In genomic region chr22:24427500-24428164, GRCh38 we compare ENCODE assay signal across 8 cellular contexts. TPM values are rescaled to one million over a fixed set of nuclear protein-coding genes. Genes with fewer than 3 reads are reported as not detected.
A peak's percentile ranks its signal among the peaks of the same experiment; 100 is the strongest.
DNase-seq lines count a peak whose midpoint lies in the region; ATAC-seq, FAIRE-seq and TF ChIP-seq lines count a peak whose summit lies in the region.

TSS of gene ADORA2A (plus strand) at chr22:24427599. CDS start at chr22:24433405, 5,806 bp downstream.

- peaks cover 4% of the 10 kb centered on the region for H3K36me3 ChIP-seq in GM06990 (ENCODE audit: control insufficient read depth, insufficient read depth, low read length)
- no peaks in the 10 kb centered on the region for H3K36me3 ChIP-seq in SU-DHL-6 (ENCODE audit: low read length)
- H3K36me3 ChIP-seq in small intestine (ENCODE audit: control insufficient read depth in 2 of 2, insufficient read depth in 2 of 2, low read length in 2 of 2): no peaks in the 10 kb centered on the region

- peaks cover 4% of the 10 kb centered on the region for H3K36me3 Mint-ChIP-seq in activated naive CD8-positive, alpha-beta T cell

- peak within 1 kb of the TSS; percentile 95 for H3K4me3 Mint-ChIP-seq in activated naive CD8-positive, alpha-beta T cell

- no peaks in the 10 kb centered on the region for H3K9me3 Mint-ChIP-seq in activated naive CD8-positive, alpha-beta T cell (ENCODE audit: low read depth)

- no peak for FAIRE-seq in small intestine (lab: Jason Lieb, UNC)

- peak within 1 kb of the TSS; percentile 77 for H3K4me3 ChIP-seq in GM06990 (replicated peaks; ENCODE audit: low read depth, low read length)
- H3K4me3 ChIP-seq in SU-DHL-6 (ENCODE audit: insufficient read depth, low read length, poor library complexity, severe bottlenecking): peak within 1 kb of the TSS; percentile 69
- peak within 1 kb of the TSS; percentile 19 to 43 for H3K4me3 ChIP-seq in small intestine (ENCODE audit: low read depth in 1 of 2, low read length in 2 of 2)

- TF ChIP-seq CTCF in GM06990 (IDR thresholded peaks at IDR 0.05; ENCODE audit: insufficient read depth, low read length, poor library complexity, severe bottlenecking) (no peak), SU-DHL-6 (IDR thresholded peaks at IDR 0.05; ENCODE audit: insufficient read depth, low read length, poor library complexity, severe bottlenecking) (no peak)

- no peak within 1 kb of the TSS for H2AFZ ChIP-seq in SU-DHL-6 (ENCODE audit: low read depth, low read length, severe bottlenecking)

- H3K4me2 ChIP-seq in SU-DHL-6 (ENCODE audit: low read depth, low read length, poor library complexity, severe bottlenecking): peak within 1 kb of the TSS; percentile 77

- WGBS in small intestine, 3 donors: 62 to 77% (median 63%) methylated on average over 17 to 22 of the region's 22 CpGs

- ATAC-seq in GM21786 (IDR thresholded peaks at IDR 0.05; ENCODE audit: unreplicated experiment): peak; percentile 49

- peaks cover 58% of the 10 kb centered on the region for H3K79me2 ChIP-seq in SU-DHL-6 (ENCODE audit: insufficient read depth, low read length)

- no peaks in the 10 kb centered on the region for H3K9me3 ChIP-seq in SU-DHL-6 (ENCODE audit: insufficient read depth, low read length)
- H3K9me3 ChIP-seq in small intestine (ENCODE audit: control insufficient read depth, low read depth): no peaks in the 10 kb centered on the region

- no peaks in the 10 kb centered on the region for H4K20me1 ChIP-seq in SU-DHL-6 (ENCODE audit: low read depth, low read length)

- peaks cover 35% of the 10 kb centered on the region for H3F3A ChIP-seq in SU-DHL-6 (ENCODE audit: insufficient read depth)

- peaks cover 63% of the 10 kb centered on the region for H3K4me1 Mint-ChIP-seq in activated naive CD8-positive, alpha-beta T cell (ENCODE audit: low read depth)

- in situ Hi-C loops in KBM-7 (cut with MboI; ENCODE audit: low pct_unique_long_range_greater_than_20kb, low sequenced_read_pairs): no loop called here

- H3K27me3 Mint-ChIP-seq in activated naive CD8-positive, alpha-beta T cell: no peaks in the 10 kb centered on the region

- DNase-seq in GM06990 (ENCODE audit: extremely low read depth, insufficient read length) (peak; percentile 83), small intestine (peak; percentile 51), substantia nigra (lab: John Stamatoyannopoulos, UW) (no peak), KBM-7 (no peak), NCI-H2081 treated with DMSO at 0.1 percent for 48 hours (lab: John Stamatoyannopoulos, UW) (no peak)

- peak within 1 kb of the TSS; percentile 97 for H3K27ac Mint-ChIP-seq in activated naive CD8-positive, alpha-beta T cell

- H3K27ac ChIP-seq in SU-DHL-6 (ENCODE audit: low read depth, low read length) (peak within 1 kb of the TSS; percentile 99), small intestine (ENCODE audit: low read depth in 1 of 2, low read length in 1 of 2) (peak within 1 kb of the TSS; percentile 56 to 81), substantia nigra (ENCODE audit: low read depth, low read length, poor library complexity, severe bottlenecking) (no peak within 1 kb of the TSS)

- no peaks in the 10 kb centered on the region for H3K9me2 ChIP-seq in SU-DHL-6 (replicated peaks; ENCODE audit: insufficient read depth, low read length)

- peaks cover 5% of the 10 kb centered on the region in 2 donors for H3K4me1 ChIP-seq in small intestine (ENCODE audit: control insufficient read depth in 2 of 2, insufficient read depth in 1 of 2, low read depth in 1 of 2, low read length in 1 of 2)

- H3K27me3 ChIP-seq in GM06990 (replicated peaks; ENCODE audit: control insufficient read depth, insufficient read depth, low read length) (no peaks in the 10 kb centered on the region), SU-DHL-6 (ENCODE audit: low read length) (no peaks in the 10 kb centered on the region), small intestine (ENCODE audit: control insufficient read depth in 2 of 2, insufficient read depth in 2 of 2, low read length in 2 of 2) (no peaks in the 10 kb centered on the region)

- H3K9ac ChIP-seq in SU-DHL-6 (ENCODE audit: low read length): peak within 1 kb of the TSS; percentile 87

RNA-seq across cellular contexts. Expression of gene ADORA2A, which starts in this region (rescaled TPM):
- 1 to 10 TPM in 2 of 3 donors, under 1 TPM in 1; 0.67 to 3.2 (median 1.9) TPM for polyA plus RNA-seq in small intestine

Comparison
In these comparisons a context has a peak if more than half of its experiments do, and no peak if none do; other contexts are left out.
1. DNase-seq: peak in GM06990 (single experiment) and small intestine (single experiment); none in substantia nigra (0 of 49), KBM-7 (single experiment) and NCI-H2081 treated with DMSO at 0.1 percent for 48 hours (single experiment).
2. Peak in every context shown above with its lines, with median percentiles within 50 percentile points of each other: H3K4me3 ChIP-seq.